ENCODE assay signal across 15 cellular contexts in genomic region chr14:87457727-87458126, GRCh38.
DNase-seq lines count a peak whose midpoint lies in the region; ATAC-seq, FAIRE-seq and TF ChIP-seq lines count a peak whose summit lies in the region.
"Had no signal": no experiment of that assay in that cellular context is flagged by ENCODE, and none has a peak within 500 bp of the region (broad histone marks: within the 10 kb centered on the region; RNA-seq: fewer than 3 reads in every experiment).

No MANE protein-coding gene starts in this region.

- no peaks in the 10 kb centered on the region for H3K27me3 Mint-ChIP-seq in Calu3 (ENCODE audit: unreplicated experiment)
- no peaks in the 10 kb centered on the region; the same call in 1 of the 2 replicates for H3K27me3 Mint-ChIP-seq in HFFc6 (ENCODE audit: insufficient read depth)
- H3K27me3 Mint-ChIP-seq: activated B cell treated with CpG ODN at 0.5 μM for 24 hours; CD4-positive, alpha-beta T cell; IgD-negative memory B cell had no signal

- DNase-seq in Calu3 (no peak), HFFc6 (no peak), OCI-M1 (lab: John Stamatoyannopoulos, UW) (peak; percentile 79), HepG2 (ENCODE audit: low spot score) (no peak), NCI-H2196 treated with DMSO at 0.1 percent for 48 hours (lab: John Stamatoyannopoulos, UW; ENCODE audit: unreplicated experiment) (no peak), inferior parietal cortex (ENCODE audit: extremely low spot score) (no peak), SW 1271 (lab: John Stamatoyannopoulos, UW) (no peak)
- DNase-seq: activated B cell treated with CpG ODN at 0.5 μM for 24 hours; CD4-positive, alpha-beta T cell; H7; heart left ventricle; NCI-H2227 treated with DMSO at 0.1 percent for 48 hours; nucleus accumbens had no signal

- H3K4me3 Mint-ChIP-seq in Calu3 (ENCODE audit: low read depth, unreplicated experiment) (peak overlapping the region; percentile 58), HFFc6 (peak overlapping the region; percentile 55; the same call in 1 of the 2 replicates)
- H3K4me3 Mint-ChIP-seq: activated B cell treated with CpG ODN at 0.5 μM for 24 hours; CD4-positive, alpha-beta T cell; IgD-negative memory B cell had no signal

- no peak for ATAC-seq in HepG2
- no peak for ATAC-seq in HG03457 (IDR thresholded peaks at IDR 0.05; ENCODE audit: unreplicated experiment)
- ATAC-seq: heart left ventricle had no signal

- TF ChIP-seq POLR2A in HepG2 (IDR thresholded peaks at IDR 0.05; ENCODE audit: insufficient read depth in 1 of 2, low read depth in 2 of 2, low read length in 2 of 2), result no peak

- TF ChIP-seq RAD21 in HepG2 (CRISPR knock-in tag; IDR thresholded peaks at IDR 0.05), result no peak

- H3K4me1 ChIP-seq in HepG2 (ENCODE audit: insufficient read depth, low read length), result no peaks in the 10 kb centered on the region
- H3K4me1 ChIP-seq: heart left ventricle had no signal

- H3K9me3 Mint-ChIP-seq in Calu3 (ENCODE audit: low read depth, unreplicated experiment) (no peaks in the 10 kb centered on the region), HFFc6 (peaks cover 19% of the 10 kb centered on the region)

- no peak for FAIRE-seq in HepG2 (lab: Jason Lieb, UNC)

- 6% methylated on average over 6 of the region's 6 CpGs for WGBS in HepG2 (ENCODE audit: low lambda C conversion rate)

- no peaks in the 10 kb centered on the region for H3K4me1 Mint-ChIP-seq in Calu3 (ENCODE audit: low read depth, unreplicated experiment)
- H3K4me1 Mint-ChIP-seq in HFFc6 (ENCODE audit: low read depth), result no peaks in the 10 kb centered on the region
- H3K4me1 Mint-ChIP-seq: activated B cell treated with CpG ODN at 0.5 μM for 24 hours, IgD-negative memory B cell had no signal

- H3K4me3 ChIP-seq in HepG2 (replicated peaks in 1 of 3; ENCODE audit: insufficient read depth in 1 of 3, low read depth in 2 of 3, low read length in 3 of 3), result peak overlapping the region in 1 of 3 experiments; percentile 40; a peak in 3 of 6 replicates

- H3K4me2 ChIP-seq in HepG2 (ENCODE audit: low read depth, low read length), result peak overlapping the region; percentile 47; the same call in 1 of the 2 replicates

- peaks cover 1% of the 10 kb centered on the region; the same call in 1 of the 2 replicates for H3K9me3 ChIP-seq in HepG2 (ENCODE audit: low read length)

- H3K36me3 Mint-ChIP-seq in Calu3 (ENCODE audit: insufficient read depth, unreplicated experiment) (no peaks in the 10 kb centered on the region), HFFc6 (ENCODE audit: low read depth) (no peaks in the 10 kb centered on the region)
- H3K36me3 Mint-ChIP-seq: IgD-negative memory B cell had no signal

- H2AFZ ChIP-seq in HepG2 (ENCODE audit: low read length), result no peak overlapping the region

- TF ChIP-seq EP300 in HepG2 (IDR thresholded peaks at IDR 0.05; ENCODE audit: low read depth in 2 of 2, low read length in 2 of 2), result no peak
- no peak for TF ChIP-seq EP300 in HepG2 (CRISPR knock-in tag; IDR thresholded peaks at IDR 0.05; ENCODE audit: borderline replicate concordance)

- H3K27me3 ChIP-seq in HepG2 (ENCODE audit: control insufficient read depth in 1 of 2, insufficient read depth in 2 of 2, low read length in 2 of 2), result no peaks in the 10 kb centered on the region
- H3K27me3 ChIP-seq: heart left ventricle had no signal

- H3K27ac Mint-ChIP-seq in Calu3 (ENCODE audit: unreplicated experiment) (no peak overlapping the region), HFFc6 (no peak overlapping the region)
- H3K27ac Mint-ChIP-seq: activated B cell treated with CpG ODN at 0.5 μM for 24 hours; CD4-positive, alpha-beta T cell; IgD-negative memory B cell had no signal

- no peaks in the 10 kb centered on the region for H3K79me2 ChIP-seq in HepG2 (ENCODE audit: insufficient read depth, low read length)

- no peak overlapping the region for H3K27ac ChIP-seq in HepG2 (ENCODE audit: extremely low read length, insufficient read depth, low read length)
- H3K27ac ChIP-seq: heart left ventricle had no signal

- intact Hi-C loops in Calu3 (cut with micrococcal nuclease; ENCODE audit: unreplicated experiment), result loop anchor here (2.0 kb wide), 1 partner anchor 19 kb away; no protein-coding TSS in a partner anchor
- intact Hi-C loops in HepG2 (cut with micrococcal nuclease; ENCODE audit: unreplicated experiment), result no loop called here

- H3K36me3 ChIP-seq in HepG2 (replicated peaks in 1 of 2; ENCODE audit: control insufficient read depth in 1 of 2, insufficient read depth in 2 of 2, low read length in 2 of 2), result no peaks in the 10 kb centered on the region
- H3K36me3 ChIP-seq: heart left ventricle had no signal

- no TSS peak for BruUV-seq in Calu3 (replicated peaks; lab: Mats Ljungman, UMichigan)
- no TSS peak for BruUV-seq in HepG2 (replicated peaks; lab: Mats Ljungman, UMichigan)

- H4K20me1 ChIP-seq in HepG2 (ENCODE audit: insufficient read depth, low read length), result no peaks in the 10 kb centered on the region

- TF ChIP-seq CTCF in Calu3 (IDR thresholded peaks at IDR 0.05; ENCODE audit: unreplicated experiment) (no peak), HFFc6 (IDR thresholded peaks at IDR 0.05) (no peak), HepG2 (CRISPR knock-in tag; IDR thresholded peaks at IDR 0.05) (no peak)

- CTCF ChIA-PET in Calu3 (lab: Charles Lee) (no interaction called here), HepG2 (lab: Yijun Ruan, JAX; ENCODE audit: low intra/inter-chr PET ratio, low total read pairs) (no interaction called here)

- no peak overlapping the region for H3K9ac ChIP-seq in HepG2 (ENCODE audit: insufficient read depth, low read depth, low read length)

- in situ Hi-C loops in HepG2 (cut with HindIII; ENCODE audit: extremely low pct_ligation_motif_present, low pct_unique_long_range_greater_than_20kb), result no loop called here

- POLR2A ChIA-PET in HepG2 (lab: Yijun Ruan, JAX), result no interaction called here

TF ChIP-seq in HepG2, 621 proteins besides CTCF, POLR2A, EP300 and RAD21:
- TF ChIP-seq ELF3 (CRISPR knock-in tag; IDR thresholded peaks at IDR 0.05) (no peak), ARNTL (CRISPR knock-in tag; IDR thresholded peaks at IDR 0.05) (no peak), NR2C2 (CRISPR knock-in tag; IDR thresholded peaks at IDR 0.05; ENCODE audit: borderline replicate concordance) (no peak), SNAPC2 (CRISPR knock-in tag; IDR thresholded peaks at IDR 0.05) (no peak), NONO (IDR thresholded peaks at IDR 0.05) (no peak), NONO (CRISPR knock-in tag; conservative IDR thresholded peaks at IDR 0.05) (no peak)
- TF ChIP-seq, protein P1, sequence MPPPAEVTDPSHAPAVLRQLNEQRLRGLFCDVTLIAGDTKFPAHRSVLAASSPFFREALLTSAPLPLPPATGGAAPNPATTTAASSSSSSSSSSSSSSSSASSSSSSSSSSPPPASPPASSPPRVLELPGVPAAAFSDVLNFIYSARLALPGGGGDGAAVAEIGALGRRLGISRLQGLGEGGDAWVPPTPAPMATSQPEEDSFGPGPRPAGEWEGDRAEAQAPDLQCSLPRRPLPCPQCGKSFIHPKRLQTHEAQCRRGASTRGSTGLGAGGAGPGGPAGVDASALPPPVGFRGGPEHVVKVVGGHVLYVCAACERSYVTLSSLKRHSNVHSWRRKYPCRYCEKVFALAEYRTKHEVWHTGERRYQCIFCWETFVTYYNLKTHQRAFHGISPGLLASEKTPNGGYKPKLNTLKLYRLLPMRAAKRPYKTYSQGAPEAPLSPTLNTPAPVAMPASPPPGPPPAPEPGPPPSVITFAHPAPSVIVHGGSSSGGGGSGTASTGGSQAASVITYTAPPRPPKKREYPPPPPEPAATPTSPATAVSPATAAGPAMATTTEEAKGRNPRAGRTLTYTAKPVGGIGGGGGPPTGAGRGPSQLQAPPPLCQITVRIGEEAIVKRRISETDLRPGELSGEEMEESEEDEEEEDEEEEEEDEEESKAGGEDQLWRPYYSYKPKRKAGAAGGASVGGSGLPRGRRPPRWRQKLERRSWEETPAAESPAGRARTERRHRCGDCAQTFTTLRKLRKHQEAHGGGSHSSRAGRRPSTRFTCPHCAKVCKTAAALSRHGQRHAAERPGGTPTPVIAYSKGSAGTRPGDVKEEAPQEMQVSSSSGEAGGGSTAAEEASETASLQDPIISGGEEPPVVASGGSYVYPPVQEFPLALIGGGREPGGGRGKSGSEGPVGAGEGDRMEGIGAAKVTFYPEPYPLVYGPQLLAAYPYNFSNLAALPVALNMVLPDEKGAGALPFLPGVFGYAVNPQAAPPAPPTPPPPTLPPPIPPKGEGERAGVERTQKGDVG (CRISPR knock-in tag; IDR thresholded peaks at IDR 0.05; ENCODE audit: borderline replicate concordance), result no peak
- TF ChIP-seq, protein P2, sequence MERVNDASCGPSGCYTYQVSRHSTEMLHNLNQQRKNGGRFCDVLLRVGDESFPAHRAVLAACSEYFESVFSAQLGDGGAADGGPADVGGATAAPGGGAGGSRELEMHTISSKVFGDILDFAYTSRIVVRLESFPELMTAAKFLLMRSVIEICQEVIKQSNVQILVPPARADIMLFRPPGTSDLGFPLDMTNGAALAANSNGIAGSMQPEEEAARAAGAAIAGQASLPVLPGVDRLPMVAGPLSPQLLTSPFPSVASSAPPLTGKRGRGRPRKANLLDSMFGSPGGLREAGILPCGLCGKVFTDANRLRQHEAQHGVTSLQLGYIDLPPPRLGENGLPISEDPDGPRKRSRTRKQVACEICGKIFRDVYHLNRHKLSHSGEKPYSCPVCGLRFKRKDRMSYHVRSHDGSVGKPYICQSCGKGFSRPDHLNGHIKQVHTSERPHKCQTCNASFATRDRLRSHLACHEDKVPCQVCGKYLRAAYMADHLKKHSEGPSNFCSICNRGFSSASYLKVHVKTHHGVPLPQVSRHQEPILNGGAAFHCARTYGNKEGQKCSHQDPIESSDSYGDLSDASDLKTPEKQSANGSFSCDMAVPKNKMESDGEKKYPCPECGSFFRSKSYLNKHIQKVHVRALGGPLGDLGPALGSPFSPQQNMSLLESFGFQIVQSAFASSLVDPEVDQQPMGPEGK (CRISPR knock-in tag; IDR thresholded peaks at IDR 0.05), result no peak
